2 cellular contexts compared by ENCODE assay signal in genomic region chr21:46227811-46228344, GRCh38.
TF ChIP-seq lines count a peak whose summit lies in the region.

No MANE protein-coding gene starts in this region.

TF ChIP-seq in K562, 482 proteins besides CTCF, POLR2A, EP300 and RAD21:
- TF ChIP-seq UBTF (IDR thresholded peaks at IDR 0.05; ENCODE audit: borderline replicate concordance in 1 of 2, low read depth in 2 of 2, low read length in 2 of 2), result peak in 1 of 2 experiments; percentile 29; a peak in 2 of 4 replicates
- TF ChIP-seq SMARCA5 (IDR thresholded peaks at IDR 0.05), result no peak
- TF ChIP-seq TEAD4 (IDR thresholded peaks at IDR 0.05; ENCODE audit: low read length), result no peak
- TF ChIP-seq TEAD4 (CRISPR knock-in tag; IDR thresholded peaks at IDR 0.05; ENCODE audit: borderline replicate concordance), result no peak

TF ChIP-seq in liver, 16 proteins besides CTCF, POLR2A, EP300 and RAD21:
- TF ChIP-seq, protein P1, sequence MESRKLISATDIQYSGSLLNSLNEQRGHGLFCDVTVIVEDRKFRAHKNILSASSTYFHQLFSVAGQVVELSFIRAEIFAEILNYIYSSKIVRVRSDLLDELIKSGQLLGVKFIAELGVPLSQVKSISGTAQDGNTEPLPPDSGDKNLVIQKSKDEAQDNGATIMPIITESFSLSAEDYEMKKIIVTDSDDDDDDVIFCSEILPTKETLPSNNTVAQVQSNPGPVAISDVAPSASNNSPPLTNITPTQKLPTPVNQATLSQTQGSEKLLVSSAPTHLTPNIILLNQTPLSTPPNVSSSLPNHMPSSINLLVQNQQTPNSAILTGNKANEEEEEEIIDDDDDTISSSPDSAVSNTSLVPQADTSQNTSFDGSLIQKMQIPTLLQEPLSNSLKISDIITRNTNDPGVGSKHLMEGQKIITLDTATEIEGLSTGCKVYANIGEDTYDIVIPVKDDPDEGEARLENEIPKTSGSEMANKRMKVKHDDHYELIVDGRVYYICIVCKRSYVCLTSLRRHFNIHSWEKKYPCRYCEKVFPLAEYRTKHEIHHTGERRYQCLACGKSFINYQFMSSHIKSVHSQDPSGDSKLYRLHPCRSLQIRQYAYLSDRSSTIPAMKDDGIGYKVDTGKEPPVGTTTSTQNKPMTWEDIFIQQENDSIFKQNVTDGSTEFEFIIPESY (IDR thresholded peaks at IDR 0.05), result no peak
- TF ChIP-seq JUND (IDR thresholded peaks at IDR 0.05) (no peak), EGR1 (IDR thresholded peaks at IDR 0.05; ENCODE audit: low read depth in 2 of 2) (no peak), FOXA2 (IDR thresholded peaks at IDR 0.05) (no peak), GABPA (IDR thresholded peaks at IDR 0.05 in 1 of 2, conservative IDR thresholded peaks at IDR 0.05 in 1 of 2) (no peak), HNF4A (conservative IDR thresholded peaks at IDR 0.05) (no peak), RXRA (IDR thresholded peaks at IDR 0.05) (no peak), ATF3 (IDR thresholded peaks at IDR 0.05) (no peak), YY1 (IDR thresholded peaks at IDR 0.05) (no peak), TAF1 (conservative IDR thresholded peaks at IDR 0.05) (no peak), NR2F2 (IDR thresholded peaks at IDR 0.05) (no peak), SP1 (IDR thresholded peaks at IDR 0.05) (no peak), FOXA1 (IDR thresholded peaks at IDR 0.05) (no peak), MAX (IDR thresholded peaks at IDR 0.05) (no peak), HNF4G (IDR thresholded peaks at IDR 0.05) (no peak)
- TF ChIP-seq, protein P2, sequence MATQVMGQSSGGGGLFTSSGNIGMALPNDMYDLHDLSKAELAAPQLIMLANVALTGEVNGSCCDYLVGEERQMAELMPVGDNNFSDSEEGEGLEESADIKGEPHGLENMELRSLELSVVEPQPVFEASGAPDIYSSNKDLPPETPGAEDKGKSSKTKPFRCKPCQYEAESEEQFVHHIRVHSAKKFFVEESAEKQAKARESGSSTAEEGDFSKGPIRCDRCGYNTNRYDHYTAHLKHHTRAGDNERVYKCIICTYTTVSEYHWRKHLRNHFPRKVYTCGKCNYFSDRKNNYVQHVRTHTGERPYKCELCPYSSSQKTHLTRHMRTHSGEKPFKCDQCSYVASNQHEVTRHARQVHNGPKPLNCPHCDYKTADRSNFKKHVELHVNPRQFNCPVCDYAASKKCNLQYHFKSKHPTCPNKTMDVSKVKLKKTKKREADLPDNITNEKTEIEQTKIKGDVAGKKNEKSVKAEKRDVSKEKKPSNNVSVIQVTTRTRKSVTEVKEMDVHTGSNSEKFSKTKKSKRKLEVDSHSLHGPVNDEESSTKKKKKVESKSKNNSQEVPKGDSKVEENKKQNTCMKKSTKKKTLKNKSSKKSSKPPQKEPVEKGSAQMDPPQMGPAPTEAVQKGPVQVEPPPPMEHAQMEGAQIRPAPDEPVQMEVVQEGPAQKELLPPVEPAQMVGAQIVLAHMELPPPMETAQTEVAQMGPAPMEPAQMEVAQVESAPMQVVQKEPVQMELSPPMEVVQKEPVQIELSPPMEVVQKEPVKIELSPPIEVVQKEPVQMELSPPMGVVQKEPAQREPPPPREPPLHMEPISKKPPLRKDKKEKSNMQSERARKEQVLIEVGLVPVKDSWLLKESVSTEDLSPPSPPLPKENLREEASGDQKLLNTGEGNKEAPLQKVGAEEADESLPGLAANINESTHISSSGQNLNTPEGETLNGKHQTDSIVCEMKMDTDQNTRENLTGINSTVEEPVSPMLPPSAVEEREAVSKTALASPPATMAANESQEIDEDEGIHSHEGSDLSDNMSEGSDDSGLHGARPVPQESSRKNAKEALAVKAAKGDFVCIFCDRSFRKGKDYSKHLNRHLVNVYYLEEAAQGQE (IDR thresholded peaks at IDR 0.05), result no peak
